ENCODE assay signal across 11 cellular contexts in the genomic region with DNA sequence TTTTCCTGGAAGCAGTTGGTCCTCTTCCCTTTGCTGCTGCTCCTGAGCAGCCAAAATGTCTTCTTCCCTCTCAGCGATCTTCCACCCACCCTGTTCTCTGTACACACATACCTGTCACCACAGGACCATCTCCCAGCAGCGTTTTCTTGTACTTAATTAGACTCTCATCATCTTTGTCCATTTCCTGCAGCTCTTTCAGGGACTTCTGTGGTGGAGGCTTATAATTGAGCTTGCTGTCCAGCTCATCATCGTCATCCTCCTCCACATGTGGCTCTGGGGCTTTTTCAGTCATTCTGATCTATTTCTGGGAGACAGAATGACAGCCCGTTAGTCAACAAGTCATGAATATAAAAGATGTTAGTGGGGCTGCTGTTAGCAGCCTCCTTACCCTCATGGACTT. TPM values are rescaled to one million over a fixed set of nuclear protein-coding genes. Genes with fewer than 3 reads are reported as not detected.
DNase-seq lines count a peak whose midpoint lies in the region; ATAC-seq and TF ChIP-seq lines count a peak whose summit lies in the region.
"Had no signal": no experiment of that assay in that cellular context is flagged by ENCODE, and none has a peak within 500 bp of the region (broad histone marks: within the 10 kb centered on the region; RNA-seq: fewer than 3 reads in every experiment).

No MANE protein-coding gene starts in this region.

- H3K27me3 Mint-ChIP-seq in glutamatergic neuron (ENCODE audit: unreplicated experiment) = no peaks in the 10 kb centered on the region

- H3K27ac ChIP-seq in DOHH2 (ENCODE audit: low read depth, low read length) (peak overlapping the region; percentile 94), neural cell (ENCODE audit: low read length) (peak overlapping the region; percentile 66)

- H3K4me1 ChIP-seq in DOHH2 (ENCODE audit: control insufficient read depth, low read length) = peaks cover 82% of the 10 kb centered on the region

- H3K4me1 Mint-ChIP-seq in glutamatergic neuron (ENCODE audit: low read depth, unreplicated experiment) = no peaks in the 10 kb centered on the region

- peak overlapping the region; percentile 92 to 98 for H3K27ac Mint-ChIP-seq in activated naive CD4-positive, alpha-beta T cell treated with anti-CD3 and anti-CD28 coated beads, Interleukin-2, amount 50 U/mL, for 72 hours
- H3K27ac Mint-ChIP-seq in glutamatergic neuron (ENCODE audit: unreplicated experiment) = no peak overlapping the region
- H3K27ac Mint-ChIP-seq: GM23338 had no signal

- H3K79me2 ChIP-seq in DOHH2 (ENCODE audit: control insufficient read depth, low read length) (peaks cover 86% of the 10 kb centered on the region), neural cell (replicated peaks; ENCODE audit: insufficient read depth, low read length) (no peaks in the 10 kb centered on the region)

- no peak overlapping the region for H2AFZ ChIP-seq in neural cell (ENCODE audit: low read depth, low read length)
- H2AFZ ChIP-seq: GM23338 had no signal

- no peaks in the 10 kb centered on the region for H3K9me3 Mint-ChIP-seq in activated naive CD4-positive, alpha-beta T cell treated with anti-CD3 and anti-CD28 coated beads, Interleukin-2, amount 50 U/mL, for 72 hours
- H3K9me3 Mint-ChIP-seq in glutamatergic neuron (ENCODE audit: unreplicated experiment) = no peaks in the 10 kb centered on the region
- H3K9me3 Mint-ChIP-seq: GM23338 had no signal

- peaks cover 51 to 68% of the 10 kb centered on the region in 2 donors for H3K36me3 Mint-ChIP-seq in activated naive CD4-positive, alpha-beta T cell treated with anti-CD3 and anti-CD28 coated beads, Interleukin-2, amount 50 U/mL, for 72 hours
- no peaks in the 10 kb centered on the region for H3K36me3 Mint-ChIP-seq in glutamatergic neuron (ENCODE audit: unreplicated experiment)

- TF ChIP-seq CTCF in DOHH2 (IDR thresholded peaks at IDR 0.05; ENCODE audit: low read depth, low read length, poor library complexity, severe bottlenecking) = no peak
- no peak for TF ChIP-seq CTCF in neural cell (IDR thresholded peaks at IDR 0.05; ENCODE audit: poor library complexity, severe bottlenecking)
- no peak for TF ChIP-seq CTCF in glutamatergic neuron (IDR thresholded peaks at IDR 0.05; ENCODE audit: partially characterized antibody, unreplicated experiment)

- H4K20me1 ChIP-seq in DOHH2 (ENCODE audit: control insufficient read depth, insufficient read depth, low read depth, low read length) (no peaks in the 10 kb centered on the region), neural cell (ENCODE audit: insufficient read depth) (no peaks in the 10 kb centered on the region)

- H3K9me2 ChIP-seq in DOHH2 (replicated peaks; ENCODE audit: control insufficient read depth, low read length) = no peaks in the 10 kb centered on the region
- H3K9me2 ChIP-seq in neural cell (ENCODE audit: insufficient read depth, low read length) = no peaks in the 10 kb centered on the region

- H3K4me3 ChIP-seq in DOHH2 (ENCODE audit: low read length) = peak overlapping the region; percentile 60
- peak overlapping the region; percentile 22 for H3K4me3 ChIP-seq in neural cell (ENCODE audit: low read length)
- H3K4me3 ChIP-seq: GM23338 had no signal

- peaks cover 96% of the 10 kb centered on the region for H3K36me3 ChIP-seq in DOHH2 (ENCODE audit: control insufficient read depth, low read length)
- no peaks in the 10 kb centered on the region for H3K36me3 ChIP-seq in neural cell (ENCODE audit: insufficient read depth, low read length)

- ATAC-seq in HG02885 (IDR thresholded peaks at IDR 0.05; ENCODE audit: poor library complexity, unreplicated experiment) = peak; percentile 27
- peak; percentile 54 to 74 for ATAC-seq in activated naive CD4-positive, alpha-beta T cell treated with anti-CD3 and anti-CD28 coated beads, Interleukin-2, amount 50 U/mL, for 72 hours
- ATAC-seq in HG02973 (IDR thresholded peaks at IDR 0.05; ENCODE audit: unreplicated experiment) = no peak
- ATAC-seq: GM23338 had no signal

- H3F3A ChIP-seq in DOHH2 (ENCODE audit: control insufficient read depth, insufficient read depth) = peaks cover 62% of the 10 kb centered on the region
- no peaks in the 10 kb centered on the region for H3F3A ChIP-seq in neural cell (ENCODE audit: insufficient read depth, low read length, poor library complexity, severe bottlenecking)

- no peak overlapping the region for H3K4me3 Mint-ChIP-seq in glutamatergic neuron (ENCODE audit: unreplicated experiment)
- H3K4me3 Mint-ChIP-seq: GM23338 had no signal

- H3K9ac ChIP-seq in neural cell (ENCODE audit: low read length) = peak overlapping the region; percentile 9

- H3K4me2 ChIP-seq in DOHH2 (ENCODE audit: low read length) = peak overlapping the region; percentile 98
- H3K4me2 ChIP-seq in neural cell (ENCODE audit: low read length) = no peak overlapping the region
- H3K4me2 ChIP-seq: GM23338 had no signal

- no peak for DNase-seq in activated naive CD4-positive, alpha-beta T cell treated with anti-CD3 and anti-CD28 coated beads, Interleukin-2, amount 50 U/mL, for 72 hours (ENCODE audit: low spot score in 2 of 2)
- no peak for DNase-seq in dedifferentiated amniotic fluid mesenchymal stem cell (ENCODE audit: extremely low spot score)
- DNase-seq in glutamatergic neuron = no peak
- DNase-seq in cerebellar nuclear complex (lab: John Stamatoyannopoulos, UW) = no peak
- DNase-seq: OCI-M1 had no signal

- H3K9me3 ChIP-seq in DOHH2 (ENCODE audit: control insufficient read depth, insufficient read depth, low read length) = no peaks in the 10 kb centered on the region
- no peaks in the 10 kb centered on the region for H3K9me3 ChIP-seq in neural cell (ENCODE audit: low read length)

- TF ChIP-seq RAD21 in neural cell (conservative IDR thresholded peaks at IDR 0.05) = no peak

- no peaks in the 10 kb centered on the region for H3K27me3 ChIP-seq in DOHH2 (ENCODE audit: control insufficient read depth, low read length)
- no peaks in the 10 kb centered on the region for H3K27me3 ChIP-seq in neural cell (ENCODE audit: insufficient read depth, low read depth, low read length)

- TF ChIP-seq EP300 in neural cell (conservative IDR thresholded peaks at IDR 0.05; ENCODE audit: poor library complexity, severe bottlenecking) = peak; percentile 61

TF ChIP-seq in neural cell, 6 proteins besides CTCF, POLR2A, EP300 and RAD21:
- TF ChIP-seq TAF1 (IDR thresholded peaks at IDR 0.05; ENCODE audit: low read depth) = no peak
- no peak for TF ChIP-seq REST (IDR thresholded peaks at IDR 0.05; ENCODE audit: borderline replicate concordance)
- peak; percentile 10 for TF ChIP-seq POLR2AphosphoS5 (IDR thresholded peaks at IDR 0.05)
- TF ChIP-seq MXI1 (conservative IDR thresholded peaks at IDR 0.05; ENCODE audit: poor library complexity, severe bottlenecking) = no peak
- no peak for TF ChIP-seq EZH2 (IDR thresholded peaks at IDR 0.05; ENCODE audit: borderline replicate concordance, insufficient read depth, low read length, poor library complexity, severe bottlenecking)
- no peak for TF ChIP-seq SMC3 (conservative IDR thresholded peaks at IDR 0.05; ENCODE audit: poor library complexity)

RNA-seq across cellular contexts. Expression of gene ARHGDIB, which starts 11.0 kb away (rescaled TPM):
- 100 to 1,000 TPM; 667 to 811 TPM for total RNA-seq in activated naive CD4-positive, alpha-beta T cell treated with anti-CD3 and anti-CD28 coated beads, Interleukin-2, amount 50 U/mL, for 72 hours
- polyA plus RNA-seq in neural cell = 4.2 and 7.7 TPM in 2 replicates
- 3.2 and 3.6 TPM in 2 replicates for polyA minus RNA-seq in neural cell
- total RNA-seq in glutamatergic neuron (ENCODE audit: unreplicated experiment) = not detected
- total RNA-seq: GM23338 had no signal

RNA-seq across cellular contexts. Expression of gene ERP27, which starts 12.1 kb away (rescaled TPM):
- total RNA-seq in activated naive CD4-positive, alpha-beta T cell treated with anti-CD3 and anti-CD28 coated beads, Interleukin-2, amount 50 U/mL, for 72 hours = 1 to 10 TPM; 1.5 to 5.0 TPM
- not detected in 2 replicates for polyA plus RNA-seq in neural cell
- polyA minus RNA-seq in neural cell = not detected in 2 replicates
- total RNA-seq in glutamatergic neuron (ENCODE audit: unreplicated experiment) = not detected
- total RNA-seq: GM23338 had no signal
- polyA plus RNA-seq: GM23338 had no signal

RNA-seq across cellular contexts. Expression of gene PDE6H, which starts 22.4 kb away (rescaled TPM):
- total RNA-seq in activated naive CD4-positive, alpha-beta T cell treated with anti-CD3 and anti-CD28 coated beads, Interleukin-2, amount 50 U/mL, for 72 hours = not detected
- polyA plus RNA-seq in neural cell = 2.4 TPM in 1 of 2 replicates, not detected in the other
- not detected in 2 replicates for polyA minus RNA-seq in neural cell
- not detected for total RNA-seq in glutamatergic neuron (ENCODE audit: unreplicated experiment)
- total RNA-seq: GM23338, lower leg skin had no signal
- polyA plus RNA-seq: GM23338 had no signal

Comparison
In these comparisons a context has a peak if more than half of its experiments do, and no peak if none do; other contexts are left out.
1. RNA of gene ARHGDIB, which starts 11.0 kb away (total RNA-seq): 667 to 811 TPM in activated naive CD4-positive, alpha-beta T cell treated with anti-CD3 and anti-CD28 coated beads, Interleukin-2, amount 50 U/mL, for 72 hours; not detected in glutamatergic neuron (single experiment); every median in the first group is over 100 times any median in the second.